21 cellular contexts compared by ENCODE assay signal in genomic region chr4:128589384-128589957, GRCh38.
"Had no signal": no experiment of that assay in that cellular context is flagged by ENCODE, and none has a peak within 500 bp of the region (broad histone marks: within the 10 kb centered on the region; RNA-seq: fewer than 3 reads in every experiment).

No MANE protein-coding gene starts in this region.

- H3K27me3 Mint-ChIP-seq: activated B cell treated with CpG ODN at 0.5 μM for 24 hours; activated naive CD8-positive, alpha-beta T cell treated with anti-CD3 and anti-CD28 coated beads for 36 hours; progenitor cell of endocrine pancreas; T-cell had no signal

- ATAC-seq: activated CD4-positive, alpha-beta T cell treated with anti-CD3 and anti-CD28 coated beads for 36 hours; lower lobe of right lung; T-cell had no signal

- H3K9me3 ChIP-seq: suprapubic skin, uterus had no signal

- H3K36me3 ChIP-seq: cardiac muscle cell, lower lobe of right lung, suprapubic skin, transverse colon, uterus had no signal

- H3K27ac ChIP-seq: cardiac muscle cell, lower lobe of right lung, suprapubic skin, transverse colon, uterus had no signal

- H3K4me1 Mint-ChIP-seq: activated B cell treated with CpG ODN at 0.5 μM for 24 hours; activated CD4-positive, alpha-beta T cell treated with anti-CD3 and anti-CD28 coated beads for 36 hours; activated naive CD8-positive, alpha-beta T cell treated with anti-CD3 and anti-CD28 coated beads for 36 hours; naive B cell; T-cell had no signal

- DNase-seq: activated B cell treated with CpG ODN at 0.5 μM for 24 hours; activated CD4-positive, alpha-beta T cell treated with anti-CD3 and anti-CD28 coated beads for 36 hours; activated CD4-positive, alpha-beta T cell treated with anti-CD3 and anti-CD28 coated beads, Interleukin-2, amount 50 U/mL, for 4 hours; activated naive CD4-positive, alpha-beta T cell treated with Interleukin-2 at 50 U/mL for 16 hours; activated naive CD8-positive, alpha-beta T cell treated with anti-CD3 and anti-CD28 coated beads for 36 hours; activated T-cell treated with anti-CD3 and anti-CD28 coated beads, Interleukin-2, amount 50 U/mL, for 48 hours; amniotic stem cell; cortex of kidney; endodermal cell; lower lobe of right lung; naive B cell; stimulated activated CD4-positive, alpha-beta T cell treated with anti-CD3 and anti-CD28 coated beads, Interleukin-1b, Interleukin-23, amount 100 ng/mL, for 48 hours; T-cell; transverse colon; uterus had no signal

- H3K27ac Mint-ChIP-seq: activated B cell treated with CpG ODN at 0.5 μM for 24 hours; activated CD4-positive, alpha-beta T cell treated with anti-CD3 and anti-CD28 coated beads for 36 hours; activated naive CD8-positive, alpha-beta T cell treated with anti-CD3 and anti-CD28 coated beads for 36 hours; endodermal cell; naive B cell; progenitor cell of endocrine pancreas; stimulated activated naive CD8-positive, alpha-beta T cell treated with anti-CD3 and anti-CD28 coated beads, Interleukin-15, Interleukin-2, amounts not matched to agents 100 ng/mL and 50 ng/mL, for 24 hours; T-cell; T-helper 2 cell treated with Interferon-gamma antibody and Interleukin-4, amounts not matched to agents 5 μg/mL and 100 μg/mL, for 36 hours had no signal

- H3K36me3 Mint-ChIP-seq: activated naive CD8-positive, alpha-beta T cell treated with anti-CD3 and anti-CD28 coated beads for 36 hours; T-cell had no signal

- H3K4me1 ChIP-seq: lower lobe of right lung, suprapubic skin, transverse colon, uterus had no signal

- H3K4me3 ChIP-seq: cardiac muscle cell, lower lobe of right lung, suprapubic skin, transverse colon, uterus had no signal

- H3K4me3 Mint-ChIP-seq: activated B cell treated with CpG ODN at 0.5 μM for 24 hours; activated CD4-positive, alpha-beta T cell treated with anti-CD3 and anti-CD28 coated beads for 36 hours; activated naive CD8-positive, alpha-beta T cell treated with anti-CD3 and anti-CD28 coated beads for 36 hours; endodermal cell; naive B cell; neural crest cell; stimulated activated naive CD8-positive, alpha-beta T cell treated with anti-CD3 and anti-CD28 coated beads, Interleukin-15, Interleukin-2, amounts not matched to agents 100 ng/mL and 50 ng/mL, for 24 hours; T-cell; T-helper 2 cell treated with Interferon-gamma antibody and Interleukin-4, amounts not matched to agents 5 μg/mL and 100 μg/mL, for 36 hours had no signal

- H3K27me3 ChIP-seq: suprapubic skin, transverse colon, uterus had no signal
